ENCODE assay signal across 11 cellular contexts in the genomic region with DNA sequence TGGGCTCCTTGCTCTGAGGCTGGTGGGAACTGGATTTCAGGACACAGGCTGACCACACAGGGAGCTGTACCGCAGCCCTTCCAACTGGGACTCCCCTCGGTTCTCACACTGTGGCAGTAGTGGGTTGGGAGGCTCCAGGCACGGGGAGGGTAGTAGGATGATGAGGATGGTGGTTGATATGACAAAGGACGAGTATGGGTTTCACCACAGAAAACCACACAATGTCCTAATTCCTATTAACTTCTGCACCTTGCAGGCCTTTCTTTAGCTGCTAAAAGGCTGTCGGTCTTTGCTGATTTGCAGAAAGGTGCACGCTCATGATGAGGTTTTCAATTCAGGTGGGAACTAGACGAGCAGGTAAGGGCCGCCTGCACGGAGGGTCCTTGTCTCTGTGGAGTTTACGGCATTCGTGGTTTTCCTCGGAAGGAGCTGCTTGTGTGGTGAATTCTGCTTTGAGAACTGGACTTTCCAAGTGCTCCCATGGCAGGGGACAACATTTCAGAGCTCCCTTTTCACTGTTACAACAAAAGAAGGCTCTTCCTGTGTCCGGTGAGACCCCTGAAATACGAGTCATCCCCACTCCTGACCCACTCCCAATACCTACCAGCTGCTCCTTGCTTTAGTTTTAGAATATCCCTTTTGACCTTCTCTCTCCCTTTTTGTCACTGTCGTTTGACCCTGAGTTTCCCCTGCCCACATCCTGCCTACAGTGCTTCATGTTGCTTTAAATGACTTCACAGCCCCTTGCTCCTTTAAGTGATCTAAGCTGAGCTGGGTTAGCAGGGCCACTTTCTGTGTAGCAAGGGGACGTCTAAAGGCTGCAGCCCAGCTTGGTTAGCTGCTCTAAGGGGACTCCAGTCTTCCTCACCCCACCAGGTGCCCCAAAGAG.
DNase-seq lines count a peak whose midpoint lies in the region; ATAC-seq and TF ChIP-seq lines count a peak whose summit lies in the region.
"Had no signal": no experiment of that assay in that cellular context is flagged by ENCODE, and none has a peak within 500 bp of the region (broad histone marks: within the 10 kb centered on the region; RNA-seq: fewer than 3 reads in every experiment).

No MANE protein-coding gene starts in this region.

- H3K4me1 ChIP-seq in thoracic aorta (ENCODE audit: control insufficient read depth in 1 of 2, low read depth in 2 of 2) (peaks cover 22 to 44% of the 10 kb centered on the region in 2 donors), lower lobe of right lung (peaks cover 31% of the 10 kb centered on the region)

- peak overlapping the region; percentile 57 for H3K4me3 Mint-ChIP-seq in T-helper 17 cell

- H3K4me3 ChIP-seq in thoracic aorta (no peak overlapping the region), lower lobe of right lung (no peak overlapping the region)

- TF ChIP-seq CTCF in thoracic aorta (IDR thresholded peaks at IDR 0.05): no peak
- no peak for TF ChIP-seq CTCF in lower lobe of right lung (IDR thresholded peaks at IDR 0.05)

- H3K4me1 Mint-ChIP-seq in T-helper 17 cell: peaks cover 19% of the 10 kb centered on the region

- H3K9me3 ChIP-seq in T-helper 17 cell (ENCODE audit: control insufficient read depth, low read length, poor library complexity, severe bottlenecking): peaks cover 2% of the 10 kb centered on the region
- H3K9me3 ChIP-seq in thoracic aorta: no peaks in the 10 kb centered on the region
- no peaks in the 10 kb centered on the region for H3K9me3 ChIP-seq in lower lobe of right lung

- ATAC-seq in T-helper 17 cell (peak; percentile 77), thoracic aorta (ENCODE audit: insufficient number of reproducible peaks, low FRiP score, low read depth) (no peak), lower lobe of right lung (no peak)

- peak overlapping the region; percentile 20 to 52 for H3K27ac ChIP-seq in thoracic aorta
- no peak overlapping the region for H3K27ac ChIP-seq in lower lobe of right lung

- H3K36me3 ChIP-seq in thoracic aorta: no peaks in the 10 kb centered on the region
- no peaks in the 10 kb centered on the region for H3K36me3 ChIP-seq in lower lobe of right lung

- intact Hi-C loops in lower lobe of right lung (cut with DNase I): no loop called here

- peak; percentile 13 for DNase-seq in activated naive CD4-positive, alpha-beta T cell treated with Interleukin-2 at 50 U/mL for 16 hours
- no peak for DNase-seq in activated naive CD4-positive, alpha-beta T cell treated with anti-CD3 and anti-CD28 coated beads, Interleukin-2, amount 50 U/mL, for 16 hours
- no peak for DNase-seq in T-helper 17 cell
- DNase-seq in effector CD4-positive, alpha-beta T cell: peak; percentile 18
- no peak for DNase-seq in thoracic aorta (ENCODE audit: low spot score)
- DNase-seq in SW480 (ENCODE audit: low spot score): no peak
- DNase-seq in mucosa of gallbladder (ENCODE audit: low spot score): no peak
- DNase-seq in lower lobe of right lung: no peak
- DNase-seq: cortex of kidney, MM.1S, OCI-M1 had no signal

- peak overlapping the region; percentile 93 for H3K27ac Mint-ChIP-seq in T-helper 17 cell

- H3K36me3 Mint-ChIP-seq in T-helper 17 cell (ENCODE audit: low read depth): peaks cover 2% of the 10 kb centered on the region

- peaks cover 6% of the 10 kb centered on the region for H3K27me3 Mint-ChIP-seq in T-helper 17 cell

- H3K27me3 ChIP-seq in thoracic aorta (replicated peaks; ENCODE audit: insufficient read depth) (no peaks in the 10 kb centered on the region), lower lobe of right lung (ENCODE audit: low read depth) (no peaks in the 10 kb centered on the region)

Comparison
In these comparisons a context has a peak if more than half of its experiments do, and no peak if none do; other contexts are left out.
1. DNase-seq: peak in activated naive CD4-positive, alpha-beta T cell treated with Interleukin-2 at 50 U/mL for 16 hours (single experiment) and effector CD4-positive, alpha-beta T cell (single experiment); none in activated naive CD4-positive, alpha-beta T cell treated with anti-CD3 and anti-CD28 coated beads, Interleukin-2, amount 50 U/mL, for 16 hours (single experiment), T-helper 17 cell (0 of 3), thoracic aorta (single experiment), SW480 (single experiment), mucosa of gallbladder (single experiment) and lower lobe of right lung (single experiment).